Comparison of ENCODE assay signal across 11 cellular contexts in genomic region chr4:57102050-57102564, GRCh38. TPM values are rescaled to one million over a fixed set of nuclear protein-coding genes. Genes with fewer than 3 reads are reported as not detected.
A peak's percentile ranks its signal among the peaks of the same experiment; 100 is the strongest.
DNase-seq lines count a peak whose midpoint lies in the region; ATAC-seq and TF ChIP-seq lines count a peak whose summit lies in the region.
"Had no signal": no experiment of that assay in that cellular context is flagged by ENCODE, and none has a peak within 500 bp of the region (broad histone marks: within the 10 kb centered on the region; RNA-seq: fewer than 3 reads in every experiment).

No MANE protein-coding gene starts in this region.

- intact Hi-C loops in MCF 10A (cut with micrococcal nuclease) (no loop called here), sigmoid colon (cut with DNase I) (no loop called here)

- H3K9me3 ChIP-seq in sigmoid colon = no peaks in the 10 kb centered on the region

- DNase-seq in ELR (ENCODE audit: low read depth) (peak; percentile 89), MCF 10A (ENCODE audit: unreplicated experiment) (peak; percentile 62), iris pigment epithelial cell (ENCODE audit: low read depth) (peak; percentile 97), sigmoid colon (peak; percentile 89), immature natural killer cell (no peak), nephron progenitor cell (no peak)
- DNase-seq in stimulated activated effector memory CD8-positive, alpha-beta T cell treated with anti-CD3 and anti-CD28 coated beads, Interleukin-12 subunit alpha, Interleukin-12 subunit beta, amount 100 ng/mL, for 72 hours (ENCODE audit: low spot score in 2 of 2) = no peak
- DNase-seq: activated naive CD8-positive, alpha-beta T cell treated with anti-CD3 and anti-CD28 coated beads, Interleukin-2, amount 50 U/mL, for 24 hours; DMS79; retina had no signal

- H3K4me3 ChIP-seq in sigmoid colon = no peak overlapping the region

- H3K36me3 ChIP-seq in sigmoid colon = no peaks in the 10 kb centered on the region

- no peaks in the 10 kb centered on the region for H3K27me3 ChIP-seq in sigmoid colon

- peaks cover 47% of the 10 kb centered on the region for H3K4me1 Mint-ChIP-seq in MCF 10A (ENCODE audit: insufficient read depth, unreplicated experiment)
- no peaks in the 10 kb centered on the region for H3K4me1 Mint-ChIP-seq in stimulated activated effector memory CD8-positive, alpha-beta T cell treated with anti-CD3 and anti-CD28 coated beads, Interleukin-12 subunit alpha, Interleukin-12 subunit beta, amount 100 ng/mL, for 72 hours
- H3K4me1 Mint-ChIP-seq in immature natural killer cell = peaks cover 52 to 72% of the 10 kb centered on the region in 2 donors
- peaks cover 41% of the 10 kb centered on the region for H3K4me1 Mint-ChIP-seq in nephron progenitor cell
- H3K4me1 Mint-ChIP-seq: activated naive CD8-positive, alpha-beta T cell treated with anti-CD3 and anti-CD28 coated beads, Interleukin-2, amount 50 U/mL, for 24 hours had no signal

- H3K9me3 Mint-ChIP-seq in MCF 10A (ENCODE audit: unreplicated experiment) (no peaks in the 10 kb centered on the region), immature natural killer cell (no peaks in the 10 kb centered on the region), nephron progenitor cell (no peaks in the 10 kb centered on the region)
- H3K9me3 Mint-ChIP-seq in stimulated activated effector memory CD8-positive, alpha-beta T cell treated with anti-CD3 and anti-CD28 coated beads, Interleukin-12 subunit alpha, Interleukin-12 subunit beta, amount 100 ng/mL, for 72 hours = no peaks in the 10 kb centered on the region
- H3K9me3 Mint-ChIP-seq: activated naive CD8-positive, alpha-beta T cell treated with anti-CD3 and anti-CD28 coated beads, Interleukin-2, amount 50 U/mL, for 24 hours had no signal

- ATAC-seq in stimulated activated effector memory CD8-positive, alpha-beta T cell treated with anti-CD3 and anti-CD28 coated beads, Interleukin-12 subunit alpha, Interleukin-12 subunit beta, amount 100 ng/mL, for 72 hours = no peak
- ATAC-seq in GM19395 (IDR thresholded peaks at IDR 0.05; ENCODE audit: unreplicated experiment) = no peak
- ATAC-seq: activated naive CD8-positive, alpha-beta T cell treated with anti-CD3 and anti-CD28 coated beads, Interleukin-2, amount 50 U/mL, for 24 hours had no signal

- H3K27ac Mint-ChIP-seq in MCF 10A (ENCODE audit: low read depth, unreplicated experiment) (peak overlapping the region; percentile 55), immature natural killer cell (peak overlapping the region in 3 of 6 donors; percentile 8 to 55 (median 11)), nephron progenitor cell (no peak overlapping the region)
- H3K27ac Mint-ChIP-seq in stimulated activated effector memory CD8-positive, alpha-beta T cell treated with anti-CD3 and anti-CD28 coated beads, Interleukin-12 subunit alpha, Interleukin-12 subunit beta, amount 100 ng/mL, for 72 hours = no peak overlapping the region
- H3K27ac Mint-ChIP-seq: activated naive CD8-positive, alpha-beta T cell treated with anti-CD3 and anti-CD28 coated beads, Interleukin-2, amount 50 U/mL, for 24 hours had no signal

- CTCF ChIA-PET in MCF 10A (lab: Yijun Ruan, JAX) = interaction anchor here (1.7 kb wide), 1 partner anchor 64 kb away, joined by 4 read pairs; no protein-coding TSS in a partner anchor

- H3K36me3 Mint-ChIP-seq in MCF 10A (ENCODE audit: insufficient read depth, unreplicated experiment) (no peaks in the 10 kb centered on the region), immature natural killer cell (no peaks in the 10 kb centered on the region), nephron progenitor cell (ENCODE audit: low read depth) (no peaks in the 10 kb centered on the region)
- no peaks in the 10 kb centered on the region for H3K36me3 Mint-ChIP-seq in stimulated activated effector memory CD8-positive, alpha-beta T cell treated with anti-CD3 and anti-CD28 coated beads, Interleukin-12 subunit alpha, Interleukin-12 subunit beta, amount 100 ng/mL, for 72 hours

- 60 to 62% methylated on average over 4 of the region's 4 CpGs for WGBS in sigmoid colon, 2 donors

- no peak for TF ChIP-seq POLR2A in sigmoid colon (IDR thresholded peaks at IDR 0.05)

- TF ChIP-seq EP300 in sigmoid colon (IDR thresholded peaks at IDR 0.05) = peak in 1 of 4 donors; percentile 59

- no TSS peak for BruUV-seq in MCF 10A (replicated peaks; lab: Mats Ljungman, UMichigan)

- no peak overlapping the region for H3K4me3 Mint-ChIP-seq in MCF 10A (ENCODE audit: unreplicated experiment)
- H3K4me3 Mint-ChIP-seq in stimulated activated effector memory CD8-positive, alpha-beta T cell treated with anti-CD3 and anti-CD28 coated beads, Interleukin-12 subunit alpha, Interleukin-12 subunit beta, amount 100 ng/mL, for 72 hours = no peak overlapping the region
- no peak overlapping the region for H3K4me3 Mint-ChIP-seq in immature natural killer cell
- no peak overlapping the region for H3K4me3 Mint-ChIP-seq in nephron progenitor cell
- H3K4me3 Mint-ChIP-seq: activated naive CD8-positive, alpha-beta T cell treated with anti-CD3 and anti-CD28 coated beads, Interleukin-2, amount 50 U/mL, for 24 hours had no signal

- POLR2A ChIA-PET in MCF 10A (lab: Yijun Ruan, JAX) = interaction anchor here (0.6 to 2.2 kb wide), 7 partner anchors 10 to 1802 kb away, joined by 3 to 10 read pairs (median 4); no protein-coding TSS in a partner anchor

- peaks cover under 1 to 96% (median 82%) of the 10 kb centered on the region in 4 donors for H3K4me1 ChIP-seq in sigmoid colon

- H3K27ac ChIP-seq in sigmoid colon = peak overlapping the region; percentile 85 to 98 (median 97)

- H3K27me3 Mint-ChIP-seq in MCF 10A (ENCODE audit: insufficient read depth, unreplicated experiment) (no peaks in the 10 kb centered on the region), immature natural killer cell (ENCODE audit: low read depth in 3 of 3) (no peaks in the 10 kb centered on the region), nephron progenitor cell (ENCODE audit: low read depth, poor library complexity) (peaks cover 5% of the 10 kb centered on the region)

- no peak for TF ChIP-seq CTCF in MCF 10A (IDR thresholded peaks at IDR 0.05; ENCODE audit: unreplicated experiment)
- no peak for TF ChIP-seq CTCF in sigmoid colon (IDR thresholded peaks at IDR 0.05)
- no peak for TF ChIP-seq CTCF in nephron progenitor cell (IDR thresholded peaks at IDR 0.05)

RNA-seq across cellular contexts. Expression of gene IGFBP7, which starts 8.1 kb away (rescaled TPM):
- total RNA-seq in MCF 10A (2022) (55.2 and 61.9 TPM in 2 replicates), sigmoid colon (100 to 1,000 TPM; 474 to 834 (median 779) TPM)
- polyA plus RNA-seq in sigmoid colon (100 to 1,000 TPM in 1 of 3 donors, 10 to 100 TPM in 2; 29.8 to 199 (median 46.2) TPM), immature natural killer cell (100 to 1,000 TPM; 192 to 270 (median 246) TPM)

Comparison
In these comparisons a context has a peak if more than half of its experiments do, and no peak if none do; other contexts are left out.
1. DNase-seq: peak in ELR (single experiment), MCF 10A (single experiment), iris pigment epithelial cell (single experiment) and sigmoid colon (single experiment); none in stimulated activated effector memory CD8-positive, alpha-beta T cell treated with anti-CD3 and anti-CD28 coated beads, Interleukin-12 subunit alpha, Interleukin-12 subunit beta, amount 100 ng/mL, for 72 hours (0 of 2), immature natural killer cell (0 of 3) and nephron progenitor cell (single experiment).